In the genomic region with DNA sequence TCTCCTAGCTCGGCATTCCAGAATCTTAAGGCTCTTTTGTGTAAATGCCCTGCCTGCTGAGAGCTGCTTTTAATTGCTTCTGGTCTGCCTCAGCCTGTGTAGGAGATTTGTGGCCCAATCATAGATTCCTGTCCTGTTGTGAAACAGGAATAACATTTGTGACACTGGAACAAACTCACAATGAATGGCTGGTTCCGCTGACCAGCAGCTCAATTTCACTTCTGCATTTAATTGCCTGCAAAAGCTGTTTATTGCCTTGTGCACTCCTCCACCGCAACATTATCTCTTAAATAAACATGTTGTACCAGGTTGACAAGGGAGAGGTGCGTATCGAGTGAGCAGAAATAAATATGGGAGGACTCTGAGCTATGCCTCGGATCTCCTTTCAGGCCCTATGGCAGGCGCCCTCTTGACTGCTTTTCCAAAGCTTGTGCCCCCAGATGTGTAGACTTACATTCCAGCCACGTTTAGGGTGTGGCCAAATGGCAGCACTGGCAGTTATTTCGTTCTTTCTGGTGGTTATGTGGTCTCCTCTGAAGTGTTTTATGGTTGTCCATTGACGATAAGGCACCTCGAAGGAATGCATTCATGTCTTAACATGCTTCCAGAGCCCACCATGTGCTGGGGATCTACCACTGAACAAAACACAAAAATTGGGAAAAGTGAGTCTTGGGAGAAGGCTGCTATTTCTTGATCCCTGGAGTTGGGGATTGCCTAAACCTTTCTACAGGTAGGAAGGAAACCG, we compare ENCODE assay signal across 12 cellular contexts. TPM values are rescaled to one million over a fixed set of nuclear protein-coding genes. Genes with fewer than 3 reads are reported as not detected.
DNase-seq lines count a peak whose midpoint lies in the region; ATAC-seq and TF ChIP-seq lines count a peak whose summit lies in the region.
"Had no signal": no experiment of that assay in that cellular context is flagged by ENCODE, and none has a peak within 500 bp of the region (broad histone marks: within the 10 kb centered on the region; RNA-seq: fewer than 3 reads in every experiment).

No MANE protein-coding gene starts in this region.

- no peak overlapping the region for H3K4me3 ChIP-seq in adipocyte (ENCODE audit: low read length)

- H3K36me3 ChIP-seq in adipocyte (ENCODE audit: control insufficient read depth, insufficient read depth, low read length, severe bottlenecking): no peaks in the 10 kb centered on the region

- H3K9ac ChIP-seq in adipocyte (ENCODE audit: low read length): no peak overlapping the region

- ATAC-seq in GM18861 (IDR thresholded peaks at IDR 0.05; ENCODE audit: unreplicated experiment): peak; percentile 49
- no peak for ATAC-seq in GM21381 (IDR thresholded peaks at IDR 0.05; ENCODE audit: unreplicated experiment)
- no peak for ATAC-seq in GM18505 (IDR thresholded peaks at IDR 0.05; ENCODE audit: unreplicated experiment)

- TF ChIP-seq POLR2A in GM18505 (IDR thresholded peaks at IDR 0.05; ENCODE audit: borderline replicate concordance, extremely low read depth, insufficient read depth, insufficient read length): no peak

- H3K27me3 ChIP-seq in adipocyte (replicated peaks; ENCODE audit: control insufficient read depth, insufficient read depth, low read length): peaks cover 11% of the 10 kb centered on the region

- no peaks in the 10 kb centered on the region for H3K4me1 ChIP-seq in adipocyte (ENCODE audit: control insufficient read depth, insufficient read depth, low read length)

- H3K9me3 ChIP-seq in adipocyte (ENCODE audit: control insufficient read depth, low read length): no peaks in the 10 kb centered on the region

- DNase-seq in MV-4-11 (lab: John Stamatoyannopoulos, UW) (peak; percentile 97), adipocyte (ENCODE audit: low read depth) (peak; percentile 4), putamen (ENCODE audit: low spot score) (peak; percentile 3), NCI-H82 treated with DMSO at 0.1 percent for 48 hours (lab: John Stamatoyannopoulos, UW; ENCODE audit: unreplicated experiment) (no peak), mucosa of gallbladder (ENCODE audit: low spot score) (no peak)
- DNase-seq: activated naive CD4-positive, alpha-beta T cell treated with anti-CD3 and anti-CD28 coated beads, Interleukin-2, amount 10 ng/mL, durations not matched to agents 7 days and 5 days; effector memory CD4-positive, alpha-beta T cell had no signal

RNA-seq across cellular contexts. Expression of a gene that starts 58.1 kb away (rescaled TPM):
- not detected for total RNA-seq in mucosa of gallbladder
- total RNA-seq: NCI-H460, osteoblast had no signal

Comparison
In these comparisons a context has a peak if more than half of its experiments do, and no peak if none do; other contexts are left out.
1. DNase-seq: peak in MV-4-11 (single experiment), adipocyte (single experiment) and putamen (single experiment); none in NCI-H82 treated with DMSO at 0.1 percent for 48 hours (single experiment) and mucosa of gallbladder (single experiment).